26 cellular contexts compared by ENCODE assay signal in the genomic region with DNA sequence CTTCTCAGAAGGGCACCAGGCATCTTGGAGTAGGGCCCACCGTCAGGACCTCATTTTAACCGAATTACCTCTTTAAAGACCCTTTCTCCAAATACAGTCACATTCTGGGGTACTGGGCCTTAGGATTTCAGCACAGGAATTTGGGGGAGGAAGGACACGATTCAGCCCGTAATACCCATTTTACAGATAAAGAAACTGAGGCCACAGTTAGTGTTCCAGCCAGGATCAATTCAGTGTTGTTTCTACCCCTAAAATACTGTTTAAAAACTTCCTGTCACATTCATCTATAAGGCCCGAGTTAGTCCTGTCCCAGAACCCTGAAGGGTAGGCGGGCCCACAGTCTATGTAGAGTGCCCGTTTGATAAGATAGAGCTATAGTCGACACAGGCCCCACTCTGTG. TPM values are rescaled to one million over a fixed set of nuclear protein-coding genes. Genes with fewer than 3 reads are reported as not detected.
DNase-seq lines count a peak whose midpoint lies in the region; ATAC-seq, FAIRE-seq and TF ChIP-seq lines count a peak whose summit lies in the region.
"Had no signal": no experiment of that assay in that cellular context is flagged by ENCODE, and none has a peak within 500 bp of the region (broad histone marks: within the 10 kb centered on the region; RNA-seq: fewer than 3 reads in every experiment).

No MANE protein-coding gene starts in this region.

- TF ChIP-seq POLR2A in HepG2 (IDR thresholded peaks at IDR 0.05; ENCODE audit: insufficient read depth in 1 of 2, low read depth in 2 of 2, low read length in 2 of 2) = no peak
- no peak for TF ChIP-seq POLR2A in right lobe of liver (IDR thresholded peaks at IDR 0.05)
- no peak for TF ChIP-seq POLR2A in K562 (conservative IDR thresholded peaks at IDR 0.05)
- no peak for TF ChIP-seq POLR2A in stomach (IDR thresholded peaks at IDR 0.05)

- no peak overlapping the region for H3K27ac ChIP-seq in HepG2 (ENCODE audit: extremely low read length, insufficient read depth, low read length)
- H3K27ac ChIP-seq in right lobe of liver = no peak overlapping the region
- H3K27ac ChIP-seq in K562 (ENCODE audit: extremely low read depth, low read depth, low read length) = no peak overlapping the region
- no peak overlapping the region for H3K27ac ChIP-seq in neural progenitor cell
- H3K27ac ChIP-seq in stomach = no peak overlapping the region
- H3K27ac ChIP-seq: 22Rv1; A549; BLaER1 treated with 17β-estradiol and CSF1 and Interleukin-3, amounts not matched to agents 10 nM and 100 nM; C4-2B had no signal

- H3K9me3 Mint-ChIP-seq in neural progenitor cell = no peaks in the 10 kb centered on the region
- H3K9me3 Mint-ChIP-seq: CD4-positive, alpha-beta T cell; CD8-positive, alpha-beta T cell had no signal

- H3K36me3 ChIP-seq in HepG2 (replicated peaks in 1 of 2; ENCODE audit: control insufficient read depth in 1 of 2, insufficient read depth in 2 of 2, low read length in 2 of 2) (no peaks in the 10 kb centered on the region), right lobe of liver (no peaks in the 10 kb centered on the region), K562 (ENCODE audit: control insufficient read depth, insufficient read depth, low read length) (no peaks in the 10 kb centered on the region), neural progenitor cell (no peaks in the 10 kb centered on the region), stomach (no peaks in the 10 kb centered on the region)
- H3K36me3 ChIP-seq: BLaER1 treated with 17β-estradiol and CSF1 and Interleukin-3, amounts not matched to agents 10 nM and 100 nM had no signal

- H3K27me3 Mint-ChIP-seq in neural progenitor cell (ENCODE audit: insufficient read depth, low read depth) = peaks cover 9% of the 10 kb centered on the region
- H3K27me3 Mint-ChIP-seq: B cell had no signal

- no peak for FAIRE-seq in HepG2 (lab: Jason Lieb, UNC)
- no peak for FAIRE-seq in K562 (lab: Jason Lieb, UNC)
- FAIRE-seq: A549, D721Med, G401.6, GM12878, GM12892, GM18507 had no signal

- H3K36me3 Mint-ChIP-seq in neural progenitor cell = no peaks in the 10 kb centered on the region
- H3K36me3 Mint-ChIP-seq: CD8-positive, alpha-beta T cell had no signal

- POLR2A ChIA-PET in HepG2 (lab: Yijun Ruan, JAX) (no interaction called here), K562 (lab: Yijun Ruan, JAX) (no interaction called here)

- no peaks in the 10 kb centered on the region for H3K9me3 ChIP-seq in HepG2 (ENCODE audit: low read length)
- H3K9me3 ChIP-seq in right lobe of liver = no peaks in the 10 kb centered on the region
- no peaks in the 10 kb centered on the region for H3K9me3 ChIP-seq in K562 (replicated peaks; ENCODE audit: control insufficient read depth, insufficient read depth, low read depth, low read length)
- H3K9me3 ChIP-seq in neural progenitor cell (ENCODE audit: low read depth) = no peaks in the 10 kb centered on the region
- no peaks in the 10 kb centered on the region for H3K9me3 ChIP-seq in stomach
- H3K9me3 ChIP-seq: A549; BLaER1 treated with 17β-estradiol and CSF1 and Interleukin-3, amounts not matched to agents 10 nM and 100 nM; Caco-2 had no signal

- 48% methylated on average over 8 of the region's 8 CpGs for WGBS in HepG2 (ENCODE audit: low lambda C conversion rate)
- 86% methylated on average over 8 of the region's 8 CpGs for WGBS in right lobe of liver (ENCODE audit: insufficient coverage, low coverage, low lambda C conversion rate, missing lambda C conversion rate)
- WGBS in K562 (ENCODE audit: insufficient coverage, low coverage, missing lambda C conversion rate) = 20% methylated on average over 5 of the region's 8 CpGs
- 81 to 94% (median 87%) methylated on average over 8 of the region's 8 CpGs for WGBS in stomach, 5 donors

- CTCF ChIA-PET in HepG2 (lab: Yijun Ruan, JAX; ENCODE audit: low intra/inter-chr PET ratio, low total read pairs) (no interaction called here), K562 (lab: Yijun Ruan, JAX; ENCODE audit: low intra/inter-chr PET ratio) (no interaction called here)

- H3K9ac ChIP-seq in HepG2 (ENCODE audit: insufficient read depth, low read depth, low read length) (no peak overlapping the region), K562 (ENCODE audit: insufficient read depth in 1 of 2, low read depth in 2 of 2, low read length in 2 of 2) (no peak overlapping the region), neural progenitor cell (no peak overlapping the region)
- H3K9ac ChIP-seq: BLaER1 treated with 17β-estradiol and CSF1 and Interleukin-3, amounts not matched to agents 10 nM and 100 nM had no signal

- DNase-seq in HepG2 (ENCODE audit: low spot score) (no peak), right lobe of liver (no peak), K562 (ENCODE audit: extremely low read depth in 1 of 4, low spot score in 3 of 4) (no peak), neural progenitor cell (ENCODE audit: low spot score) (no peak), NCI-H510A (lab: John Stamatoyannopoulos, UW) (no peak), glomerular visceral epithelial cell (ENCODE audit: extremely low spot score) (no peak), stomach (no peak)
- DNase-seq: AML-193; Caco-2; Calu3; CD4-positive, alpha-beta T cell; CD8-positive, alpha-beta T cell; DMS79 treated with DMSO at 0.1 percent for 48 hours; GF-D8 had no signal

- peak overlapping the region; percentile 69 for H3K27ac Mint-ChIP-seq in neural progenitor cell
- H3K27ac Mint-ChIP-seq: B cell; CD4-positive, alpha-beta T cell; CD8-positive, alpha-beta T cell had no signal

- peaks cover 32% of the 10 kb centered on the region for H3K4me1 Mint-ChIP-seq in neural progenitor cell

- no peaks in the 10 kb centered on the region for H4K20me1 ChIP-seq in HepG2 (ENCODE audit: insufficient read depth, low read length)
- H4K20me1 ChIP-seq in K562 (replicated peaks; ENCODE audit: control insufficient read depth, insufficient read depth, low read length) = no peaks in the 10 kb centered on the region
- H4K20me1 ChIP-seq in neural progenitor cell (ENCODE audit: low read depth) = no peaks in the 10 kb centered on the region
- H4K20me1 ChIP-seq: BLaER1 treated with 17β-estradiol and CSF1 and Interleukin-3, amounts not matched to agents 10 nM and 100 nM had no signal

- in situ Hi-C loops in HepG2 (cut with HindIII; ENCODE audit: extremely low pct_ligation_motif_present, low pct_unique_long_range_greater_than_20kb) = no loop called here
- in situ Hi-C loops in K562 (cut with MboI) = no loop called here

- no peak for ATAC-seq in HepG2
- ATAC-seq in right lobe of liver = no peak
- no peak for ATAC-seq in K562
- ATAC-seq: A549; CD8-positive, alpha-beta T cell; GM12878 had no signal

- no peak overlapping the region for H2AFZ ChIP-seq in HepG2 (ENCODE audit: low read length)
- no peak overlapping the region for H2AFZ ChIP-seq in K562 (ENCODE audit: low read depth, low read length)
- H2AFZ ChIP-seq in neural progenitor cell (replicated peaks) = no peak overlapping the region

- no peak for TF ChIP-seq CTCF in HepG2 (CRISPR knock-in tag; IDR thresholded peaks at IDR 0.05)
- TF ChIP-seq CTCF in right lobe of liver (IDR thresholded peaks at IDR 0.05) = no peak
- TF ChIP-seq CTCF in K562 (IDR thresholded peaks at IDR 0.05 in 2 of 3, conservative IDR thresholded peaks at IDR 0.05 in 1 of 3; ENCODE audit: insufficient read depth in 2 of 3, low read depth in 1 of 3, low read length in 3 of 3) = no peak
- TF ChIP-seq CTCF in neural progenitor cell (IDR thresholded peaks at IDR 0.05) = no peak
- TF ChIP-seq CTCF in stomach (IDR thresholded peaks at IDR 0.05) = no peak

- H3K4me2 ChIP-seq in HepG2 (ENCODE audit: low read depth, low read length) (no peak overlapping the region), K562 (ENCODE audit: insufficient read depth, low read length) (no peak overlapping the region), neural progenitor cell (no peak overlapping the region)
- H3K4me2 ChIP-seq: A549; BLaER1 treated with 17β-estradiol and CSF1 and Interleukin-3, amounts not matched to agents 10 nM and 100 nM had no signal

- H3K27me3 ChIP-seq in HepG2 (ENCODE audit: control insufficient read depth in 1 of 2, insufficient read depth in 2 of 2, low read length in 2 of 2) (peaks cover 0 to 12% of the 10 kb centered on the region in 2 experiments; a peak in 1 of 5 replicates), right lobe of liver (no peaks in the 10 kb centered on the region), K562 (ENCODE audit: control insufficient read depth in 2 of 2, insufficient read depth in 2 of 2, low read length in 2 of 2) (peaks cover 0 to 11% of the 10 kb centered on the region in 2 experiments; a peak in 2 of 5 replicates), neural progenitor cell (no peaks in the 10 kb centered on the region), stomach (peaks cover 0 to 9% (median 0%) of the 10 kb centered on the region in 3 donors)
- H3K27me3 ChIP-seq: BLaER1 treated with 17β-estradiol and CSF1 and Interleukin-3, amounts not matched to agents 10 nM and 100 nM had no signal

- H3K4me3 ChIP-seq in HepG2 (replicated peaks in 1 of 3; ENCODE audit: insufficient read depth in 1 of 3, low read depth in 2 of 3, low read length in 3 of 3) (no peak overlapping the region), right lobe of liver (no peak overlapping the region), K562 (no peak overlapping the region), neural progenitor cell (no peak overlapping the region), stomach (no peak overlapping the region)
- H3K4me3 ChIP-seq: A549; BLaER1 treated with 17β-estradiol and CSF1 and Interleukin-3, amounts not matched to agents 10 nM and 100 nM; GM12878 had no signal

- H3K4me1 ChIP-seq in HepG2 (ENCODE audit: insufficient read depth, low read length) = no peaks in the 10 kb centered on the region
- no peaks in the 10 kb centered on the region for H3K4me1 ChIP-seq in right lobe of liver
- H3K4me1 ChIP-seq in K562 (replicated peaks in 1 of 2; ENCODE audit: control insufficient read depth in 2 of 2, insufficient read depth in 2 of 2, low read length in 2 of 2) = no peaks in the 10 kb centered on the region
- peaks cover 19% of the 10 kb centered on the region for H3K4me1 ChIP-seq in neural progenitor cell
- H3K4me1 ChIP-seq in stomach = peaks cover 0 to 8% (median 0%) of the 10 kb centered on the region in 4 donors
- H3K4me1 ChIP-seq: A549, Caco-2 had no signal

- H3K79me2 ChIP-seq in HepG2 (ENCODE audit: insufficient read depth, low read length) = no peaks in the 10 kb centered on the region
- no peaks in the 10 kb centered on the region for H3K79me2 ChIP-seq in K562 (ENCODE audit: control insufficient read depth, insufficient read depth, low read length)
- no peaks in the 10 kb centered on the region for H3K79me2 ChIP-seq in neural progenitor cell (ENCODE audit: low read depth)

- H3K9me1 ChIP-seq in K562 (ENCODE audit: control insufficient read depth, insufficient read depth, low read length) = no peaks in the 10 kb centered on the region

- intact Hi-C loops in HepG2 (cut with micrococcal nuclease; ENCODE audit: unreplicated experiment) = no loop called here
- intact Hi-C loops in right lobe of liver (cut with DNase I) = no loop called here
- intact Hi-C loops in K562 (cut with micrococcal nuclease) = no loop called here
- intact Hi-C loops in stomach (cut with DNase I; ENCODE audit: low total_unique reads) = no loop called here

- TF ChIP-seq EP300 in HepG2 (IDR thresholded peaks at IDR 0.05; ENCODE audit: low read depth in 2 of 2, low read length in 2 of 2) (no peak), HepG2 (CRISPR knock-in tag; IDR thresholded peaks at IDR 0.05; ENCODE audit: borderline replicate concordance) (no peak), K562 (IDR thresholded peaks at IDR 0.05; ENCODE audit: low read length) (no peak), stomach (IDR thresholded peaks at IDR 0.05) (no peak)

- no peak for TF ChIP-seq RAD21 in HepG2 (CRISPR knock-in tag; IDR thresholded peaks at IDR 0.05)
- no peak for TF ChIP-seq RAD21 in K562 (CRISPR knock-in tag; conservative IDR thresholded peaks at IDR 0.05 in 1 of 2, IDR thresholded peaks at IDR 0.05 in 1 of 2)

- H3K4me3 Mint-ChIP-seq in neural progenitor cell = no peak overlapping the region
- H3K4me3 Mint-ChIP-seq: B cell; CD4-positive, alpha-beta T cell; CD8-positive, alpha-beta T cell had no signal

- BruUV-seq in HepG2 (replicated peaks; lab: Mats Ljungman, UMichigan) (no TSS peak), K562 (replicated peaks; lab: Mats Ljungman, UMichigan) (no TSS peak)

- no peaks in the 10 kb centered on the region for H3F3A ChIP-seq in neural progenitor cell (ENCODE audit: low read depth)

RNA-seq across cellular contexts. Expression of gene BFSP2, which starts 19.3 kb away (rescaled TPM):
- not detected in 2 replicates for total RNA-seq in HepG2 (2016; rRNA removed; fragmentation: Illumina TruSeq; extraction: Trizol)
- not detected in 2 replicates for total RNA-seq in HepG2 (2016; cell fraction: cytosol; rRNA removed; fragmentation: Illumina TruSeq; extraction: Trizol; ENCODE audit: low read depth)
- total RNA-seq in HepG2 (2016; cell fraction: insoluble cytoplasmic fraction; rRNA removed; fragmentation: Illumina TruSeq; extraction: Trizol) = not detected in 2 replicates
- not detected in 2 replicates for total RNA-seq in HepG2 (2016; cell fraction: membrane; rRNA removed; fragmentation: Illumina TruSeq; extraction: Trizol)
- not detected in 2 replicates for total RNA-seq in HepG2 (2016; cell fraction: nucleus; rRNA removed; fragmentation: Illumina TruSeq; extraction: Trizol)
- polyA plus RNA-seq in HepG2 (2011; rRNA removed) = not detected in 2 replicates
- polyA plus RNA-seq in HepG2 (2011; cell fraction: cytosol; rRNA removed) = not detected in 2 replicates
- polyA plus RNA-seq in HepG2 (2011; cell fraction: nucleus; rRNA removed) = not detected in 2 replicates
- polyA plus RNA-seq in HepG2 (2012) = not detected in 2 replicates
- polyA plus RNA-seq in HepG2 (2016; cell fraction: cytosol; fragmentation: Illumina TruSeq; extraction: Trizol; ENCODE audit: low read depth) = not detected in 2 replicates
- not detected in 2 replicates for polyA plus RNA-seq in HepG2 (2016; cell fraction: insoluble cytoplasmic fraction; fragmentation: Illumina TruSeq; extraction: Trizol; ENCODE audit: low read depth)
- polyA plus RNA-seq in HepG2 (2016; cell fraction: membrane; fragmentation: Illumina TruSeq; extraction: Trizol; ENCODE audit: low read depth) = not detected in 2 replicates
- not detected in 2 replicates for polyA plus RNA-seq in HepG2 (2016; cell fraction: nucleus; fragmentation: Illumina TruSeq; extraction: Trizol; ENCODE audit: insufficient read depth, low read depth)
- not detected in 2 replicates for polyA minus RNA-seq in HepG2 (2011; rRNA and poly(A)+ RNA removed; ENCODE audit: low replicate concordance)
- polyA minus RNA-seq in HepG2 (2011; cell fraction: cytosol; rRNA and poly(A)+ RNA removed) = not detected in 2 replicates
- polyA minus RNA-seq in HepG2 (2011; cell fraction: nucleus; rRNA and poly(A)+ RNA removed) = not detected in 2 replicates
- not detected for total RNA-seq in right lobe of liver
- not detected in 2 replicates for total RNA-seq in K562 (2011; cell fraction: chromatin; rRNA removed; ENCODE audit: low replicate concordance)
- total RNA-seq in K562 (2011; cell fraction: nucleolus; rRNA removed) = not detected in 2 replicates
- not detected in 2 replicates for total RNA-seq in K562 (2011; cell fraction: nucleoplasm; rRNA removed)
- total RNA-seq in K562 (2014; rRNA removed) = not detected in 2 replicates
- total RNA-seq in K562 (2014; rRNA removed; fragmentation: Illumina TruSeq; extraction: Trizol) = not detected in 2 replicates
- total RNA-seq in K562 (2015; rRNA removed; fragmentation: Illumina TruSeq; extraction: Trizol) = not detected in 2 replicates
- not detected in 2 replicates for total RNA-seq in K562 (2021)
- not detected in 2 replicates for polyA plus RNA-seq in K562 (2011; rRNA removed)
- not detected in 2 replicates for polyA plus RNA-seq in K562 (2011; cell fraction: cytosol; rRNA removed)
- polyA plus RNA-seq in K562 (2011; cell fraction: nucleus; rRNA removed) = not detected in 2 replicates
- not detected in 2 replicates for polyA plus RNA-seq in K562 (2012)
- polyA plus RNA-seq in K562 (2014; fragmentation: Illumina TruSeq; extraction: Trizol) = not detected in 2 replicates
- not detected for polyA plus RNA-seq in K562 (2014; fragmentation: Nextera tagmentation; extraction: Ambion mirVana)
- not detected in 2 replicates for polyA plus RNA-seq in K562 (2014; rRNA removed)
- not detected in 2 replicates for polyA minus RNA-seq in K562 (2011; rRNA and poly(A)+ RNA removed)
- not detected in 2 replicates for polyA minus RNA-seq in K562 (2011; cell fraction: cytosol; rRNA and poly(A)+ RNA removed)
- not detected in 2 replicates for polyA minus RNA-seq in K562 (2011; cell fraction: nucleus; rRNA and poly(A)+ RNA removed)
- total RNA-seq in neural progenitor cell (ENCODE audit: low replicate concordance) = not detected in 2 replicates
- total RNA-seq in stomach = not detected
- 1 to 10 TPM in 2 of 3 donors, under 1 TPM in 1; 0.68 to 2.7 (median 1.4) TPM for polyA plus RNA-seq in stomach
- total RNA-seq: A172; Caco-2; Calu3; CD4-positive, alpha-beta T cell; CD8-positive, alpha-beta T cell had no signal
- polyA plus RNA-seq: BJ had no signal
